In genomic region chr20:2299301-2299700, GRCh38 we compare ENCODE assay signal across 17 cellular contexts. TPM values are rescaled to one million over a fixed set of nuclear protein-coding genes. Genes with fewer than 3 reads are reported as not detected.
DNase-seq lines count a peak whose midpoint lies in the region; ATAC-seq lines count a peak whose summit lies in the region.
"Had no signal": no experiment of that assay in that cellular context is flagged by ENCODE, and none has a peak within 500 bp of the region (broad histone marks: within the 10 kb centered on the region; RNA-seq: fewer than 3 reads in every experiment).

No MANE protein-coding gene starts in this region.

- intact Hi-C loops in Right ventricle myocardium inferior (cut with DNase I) (no loop called here), posterior vena cava (cut with DNase I) (no loop called here)

- DNase-seq in GF-D8 (lab: John Stamatoyannopoulos, UW) = peak; percentile 85
- DNase-seq in OCI-M1 (lab: John Stamatoyannopoulos, UW) = peak; percentile 31
- DNase-seq in Right ventricle myocardium inferior (ENCODE audit: missing footprints) = peak; percentile 87
- DNase-seq in posterior vena cava (ENCODE audit: low spot score) = peak; percentile 89
- DNase-seq in GM19240 (ENCODE audit: insufficient read length, low spot score) = no peak
- no peak for DNase-seq in NCI-H2107 treated with DMSO at 0.1 percent for 48 hours (lab: John Stamatoyannopoulos, UW; ENCODE audit: unreplicated experiment)
- DNase-seq: activated CD8-positive, alpha-beta T cell treated with anti-CD3 and anti-CD28 coated beads, Interleukin-2, amount 10 ng/mL, durations not matched to agents 7 days and 5 days; activated naive CD4-positive, alpha-beta T cell treated with anti-CD3 and anti-CD28 coated beads for 36 hours; CD8-positive, alpha-beta T cell; foreskin melanocyte; NCI-H1930; posterior cingulate gyrus; stimulated activated CD4-positive, alpha-beta T cell treated with anti-CD3 and anti-CD28 coated beads, Interleukin-4, amount 100 ng/mL, for 24 hours; T1000 had no signal

- ATAC-seq in Right ventricle myocardium inferior (no peak), HG03108 (IDR thresholded peaks at IDR 0.05; ENCODE audit: unreplicated experiment) (no peak), GM18867 (IDR thresholded peaks at IDR 0.05; ENCODE audit: unreplicated experiment) (no peak)
- ATAC-seq: activated CD8-positive, alpha-beta T cell treated with anti-CD3 and anti-CD28 coated beads, Interleukin-2, amount 10 ng/mL, durations not matched to agents 7 days and 5 days; CD8-positive, alpha-beta T cell had no signal

RNA-seq across cellular contexts. Expression of gene TGM3, which starts 3.5 kb away (rescaled TPM):
- total RNA-seq in Right ventricle myocardium inferior (not detected), posterior vena cava (not detected)
- total RNA-seq: activated CD8-positive, alpha-beta T cell treated with anti-CD3 and anti-CD28 coated beads, Interleukin-2, amount 10 ng/mL, durations not matched to agents 7 days and 5 days; activated naive CD4-positive, alpha-beta T cell treated with anti-CD3 and anti-CD28 coated beads for 36 hours; CD8-positive, alpha-beta T cell; OCI-LY7 had no signal

Comparison
In these comparisons a context has a peak if more than half of its experiments do, and no peak if none do; other contexts are left out.
1. DNase-seq: peak in GF-D8 (single experiment), OCI-M1 (single experiment), Right ventricle myocardium inferior (single experiment) and posterior vena cava (single experiment); none in GM19240 (single experiment) and NCI-H2107 treated with DMSO at 0.1 percent for 48 hours (single experiment).